In the genomic region with DNA sequence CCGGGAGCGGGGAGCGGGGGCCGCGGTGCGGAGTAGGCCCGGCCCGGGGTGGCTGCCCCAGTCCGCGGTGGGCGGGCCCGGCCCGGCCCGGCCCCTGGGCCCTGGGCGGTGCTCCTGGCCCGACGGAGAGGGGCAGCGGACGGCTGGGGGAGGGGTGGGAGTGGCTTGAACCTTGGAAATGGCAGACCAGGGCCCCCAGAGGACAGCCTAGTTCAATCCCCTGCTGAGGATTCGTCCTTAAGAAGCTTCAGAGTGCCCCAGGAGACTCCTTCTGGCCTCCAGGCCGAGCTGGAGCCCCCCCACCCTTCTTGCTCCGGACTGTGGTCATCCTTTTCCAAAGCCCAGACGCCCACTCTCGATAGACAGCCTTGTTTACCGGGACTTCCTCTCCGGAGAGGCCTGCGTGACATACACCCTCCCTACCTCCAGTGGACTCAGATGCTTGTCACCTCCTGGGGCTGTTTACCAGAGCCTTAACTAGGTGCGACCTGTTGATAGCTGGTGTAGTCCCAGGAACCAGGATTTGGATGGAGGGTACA, we compare ENCODE assay signal across 8 cellular contexts. TPM values are rescaled to one million over a fixed set of nuclear protein-coding genes. Genes with fewer than 3 reads are reported as not detected.
A peak's percentile ranks its signal among the peaks of the same experiment; 100 is the strongest.
DNase-seq lines count a peak whose midpoint lies in the region; ATAC-seq and TF ChIP-seq lines count a peak whose summit lies in the region.

No MANE protein-coding gene starts in this region.

- H3K36me3 ChIP-seq in PC-9 (ENCODE audit: low read depth) (no peaks in the 10 kb centered on the region), adipocyte (ENCODE audit: control insufficient read depth, insufficient read depth, low read length, severe bottlenecking) (peaks cover 21% of the 10 kb centered on the region), heart left ventricle (peaks cover 0 to 37% (median 31%) of the 10 kb centered on the region in 9 donors)

- no peak overlapping the region for H2AFZ ChIP-seq in PC-9

- peak; percentile 27 to 53 (median 36) for DNase-seq in CD4-positive, alpha-beta T cell
- peak in 1 of 2 experiments; percentile 71 for DNase-seq in PC-9
- peak; percentile 91 for DNase-seq in adipocyte (ENCODE audit: low read depth)
- DNase-seq in heart left ventricle: peak; percentile 85 to 94 (median 90)
- peak; percentile 63 for DNase-seq in progenitor cell of endocrine pancreas (ENCODE audit: low spot score, unreplicated experiment)
- no peak for DNase-seq in SKM-1 (lab: John Stamatoyannopoulos, UW; ENCODE audit: unreplicated experiment)

- H3K4me1 ChIP-seq in PC-9 (replicated peaks; ENCODE audit: insufficient read depth) (peaks cover 24% of the 10 kb centered on the region), adipocyte (ENCODE audit: control insufficient read depth, insufficient read depth, low read length) (peaks cover 50% of the 10 kb centered on the region), heart left ventricle (peaks cover 3 to 59% (median 40%) of the 10 kb centered on the region in 12 donors)

- H3K27ac ChIP-seq in CD4-positive, alpha-beta T cell (ENCODE audit: low read depth, low read length): peak overlapping the region; percentile 92
- H3K27ac ChIP-seq in PC-9 (peak overlapping the region; percentile 53; the same call in 1 of the 2 replicates), heart left ventricle (peak overlapping the region; percentile 80 to 100 (median 96))

- ATAC-seq in CD4-positive, alpha-beta T cell (ENCODE audit: poor library complexity): peak; percentile 42
- ATAC-seq in GM19023 (IDR thresholded peaks at IDR 0.05; ENCODE audit: unreplicated experiment) (peak; percentile 68), HG03135 (IDR thresholded peaks at IDR 0.05; ENCODE audit: unreplicated experiment) (peak; percentile 56), heart left ventricle (peak; percentile 65 to 88 (median 84))

- CTCF ChIA-PET in CD4-positive, alpha-beta T cell (lab: Charles Lee): interaction anchor here (0.7 to 3.3 kb wide), 10 partner anchors 11 to 1127 kb away, joined by 3 to 89 read pairs (median 6); a partner anchor contains a TSS
- CTCF ChIA-PET in PC-9 (lab: Charles Lee): interaction anchor here (0.6 to 1.4 kb wide), 3 partner anchors 31 to 150 kb away, joined by 3 to 7 read pairs (median 5); a partner anchor contains a TSS

- peaks cover 60% of the 10 kb centered on the region for H3K4me1 Mint-ChIP-seq in CD4-positive, alpha-beta T cell (ENCODE audit: low read depth)
- H3K4me1 Mint-ChIP-seq in progenitor cell of endocrine pancreas (ENCODE audit: low read depth): peaks cover 29% of the 10 kb centered on the region

- peaks cover 14% of the 10 kb centered on the region for H3K79me2 ChIP-seq in PC-9 (ENCODE audit: low read depth)

- H3K9me3 ChIP-seq in CD4-positive, alpha-beta T cell (ENCODE audit: control insufficient read depth, low read length): no peaks in the 10 kb centered on the region
- no peaks in the 10 kb centered on the region for H3K9me3 ChIP-seq in PC-9 (ENCODE audit: insufficient read depth, low read depth)
- no peaks in the 10 kb centered on the region for H3K9me3 ChIP-seq in adipocyte (ENCODE audit: control insufficient read depth, low read length)
- no peaks in the 10 kb centered on the region for H3K9me3 ChIP-seq in heart left ventricle

- H4K20me1 ChIP-seq in PC-9 (ENCODE audit: insufficient read depth): 0 out of 2 replicates have a peak, but pooled peaks cover 4% of the 10 kb centered on the region

- BruUV-seq in PC-9 (replicated peaks; lab: Mats Ljungman, UMichigan): no TSS peak

- H3K27me3 ChIP-seq in CD4-positive, alpha-beta T cell (ENCODE audit: control insufficient read depth, insufficient read depth, low read length): no peaks in the 10 kb centered on the region
- no peaks in the 10 kb centered on the region for H3K27me3 ChIP-seq in PC-9 (ENCODE audit: insufficient read depth, low read depth)
- no peaks in the 10 kb centered on the region for H3K27me3 ChIP-seq in adipocyte (replicated peaks; ENCODE audit: control insufficient read depth, insufficient read depth, low read length)
- no peaks in the 10 kb centered on the region for H3K27me3 ChIP-seq in heart left ventricle

- POLR2A ChIA-PET in CD4-positive, alpha-beta T cell (lab: Charles Lee): interaction anchor here (0.7 to 10.8 kb wide), 35 partner anchors 11 to 1335 kb away, joined by 3 to 270 read pairs (median 5); a partner anchor contains a TSS
- POLR2A ChIA-PET in PC-9 (lab: Charles Lee; ENCODE audit: unreplicated experiment): interaction anchor here (0.6 to 1.8 kb wide), 5 partner anchors 39 to 1046 kb away, joined by 3 to 11 read pairs (median 8); a partner anchor contains a TSS

- H3K27me3 Mint-ChIP-seq in CD4-positive, alpha-beta T cell: no peaks in the 10 kb centered on the region
- no peaks in the 10 kb centered on the region for H3K27me3 Mint-ChIP-seq in progenitor cell of endocrine pancreas

- peak overlapping the region; percentile 92 for H3K4me3 Mint-ChIP-seq in CD4-positive, alpha-beta T cell
- peak overlapping the region; percentile 83 for H3K4me3 Mint-ChIP-seq in progenitor cell of endocrine pancreas (ENCODE audit: low read depth)

- no peaks in the 10 kb centered on the region for H3K9me2 ChIP-seq in PC-9 (ENCODE audit: insufficient read depth)

- 0 to 1% (median 1%) methylated on average over 18 to 28 of the region's 28 CpGs for WGBS in heart left ventricle, 4 donors

- H3F3A ChIP-seq in PC-9 (ENCODE audit: insufficient read depth, low read depth): peaks cover 22% of the 10 kb centered on the region; the same call in 1 of the 2 replicates

- peaks cover 42% of the 10 kb centered on the region for H3K36me3 Mint-ChIP-seq in CD4-positive, alpha-beta T cell (ENCODE audit: low read depth)
- peaks cover 7% of the 10 kb centered on the region for H3K36me3 Mint-ChIP-seq in progenitor cell of endocrine pancreas (ENCODE audit: insufficient read depth)

- peak overlapping the region; percentile 64 for H3K4me3 ChIP-seq in PC-9
- H3K4me3 ChIP-seq in adipocyte (ENCODE audit: low read length): peak overlapping the region; percentile 95
- peak overlapping the region; percentile 61 to 89 (median 80) for H3K4me3 ChIP-seq in heart left ventricle

- peak overlapping the region; percentile 83 for H3K4me2 ChIP-seq in PC-9

- H3K9me3 Mint-ChIP-seq in CD4-positive, alpha-beta T cell: no peaks in the 10 kb centered on the region
- H3K9me3 Mint-ChIP-seq in progenitor cell of endocrine pancreas (ENCODE audit: low read depth): no peaks in the 10 kb centered on the region

- H3K27ac Mint-ChIP-seq in CD4-positive, alpha-beta T cell: peak overlapping the region; percentile 97
- peak overlapping the region; percentile 93 for H3K27ac Mint-ChIP-seq in progenitor cell of endocrine pancreas

- H3K9ac ChIP-seq in adipocyte (ENCODE audit: low read length): peak overlapping the region; percentile 96

- no peak for TF ChIP-seq POLR2A in heart left ventricle (IDR thresholded peaks at IDR 0.05)

- intact Hi-C loops in CD4-positive, alpha-beta T cell (cut with DNase I, micrococcal nuclease): loop anchor here (1.0 to 10.0 kb wide), 4 partner anchors 188 to 315 kb away; a partner anchor contains a TSS
- intact Hi-C loops in PC-9 (cut with micrococcal nuclease; ENCODE audit: unreplicated experiment) (loop anchor here (2.0 to 5.0 kb wide), 2 partner anchors 37 to 188 kb away; a partner anchor contains a TSS), heart left ventricle (cut with DNase I) (loop anchor here (1.0 to 10.0 kb wide), 9 partner anchors 63 to 188 kb away; a partner anchor contains a TSS)

- no peak for TF ChIP-seq CTCF in CD4-positive, alpha-beta T cell (IDR thresholded peaks at IDR 0.05)
- TF ChIP-seq CTCF in PC-9 (conservative IDR thresholded peaks at IDR 0.05) (no peak), heart left ventricle (IDR thresholded peaks at IDR 0.05) (no peak), progenitor cell of endocrine pancreas (IDR thresholded peaks at IDR 0.05; ENCODE audit: unreplicated experiment) (no peak)

RNA-seq across cellular contexts. Expression of a gene that starts 0.5 kb away (rescaled TPM):
- 100 to 1,000 TPM; 170 to 173 TPM for total RNA-seq in CD4-positive, alpha-beta T cell
- 51.5 and 53.4 TPM in 2 replicates for total RNA-seq in PC-9 (2021)
- total RNA-seq in heart left ventricle: 10 to 100 TPM; 16.9 to 33.4 (median 20.1) TPM
- 10 to 100 TPM; 15.6 to 34.5 TPM for polyA plus RNA-seq in heart left ventricle
- total RNA-seq in progenitor cell of endocrine pancreas: 74.3 and 77.4 TPM in 2 replicates

RNA-seq across cellular contexts. Expression of a gene that starts 0.7 kb away (rescaled TPM):
- total RNA-seq in CD4-positive, alpha-beta T cell: 1 to 10 TPM; 1.6 to 1.7 TPM
- total RNA-seq in PC-9 (2021): 7.6 and 8.3 TPM in 2 replicates
- 1 to 10 TPM in 5 of 9 donors, under 1 TPM in 4; 0.38 to 4.9 (median 1.0) TPM for total RNA-seq in heart left ventricle
- under 1 TPM; 0.72 to 0.80 TPM for polyA plus RNA-seq in heart left ventricle
- 1.5 and 1.9 TPM in 2 replicates for total RNA-seq in progenitor cell of endocrine pancreas

RNA-seq across cellular contexts. Expression of a gene that starts 12.4 kb away (rescaled TPM):
- total RNA-seq in CD4-positive, alpha-beta T cell: 10 to 100 TPM; 71.7 to 74.7 TPM
- total RNA-seq in PC-9 (2021): 14.8 and 17.2 TPM in 2 replicates
- total RNA-seq in heart left ventricle: 10 to 100 TPM; 58.6 to 74.6 (median 60.5) TPM
- 100 to 1,000 TPM in 1 of 2 donors, 10 to 100 TPM in 1; 68.4 to 109 TPM for polyA plus RNA-seq in heart left ventricle
- 68.1 and 68.2 TPM in 2 replicates for total RNA-seq in progenitor cell of endocrine pancreas

RNA-seq across cellular contexts. Expression of a gene that starts 31.4 kb away (rescaled TPM):
- under 1 TPM; 0.08 to 0.25 TPM for total RNA-seq in CD4-positive, alpha-beta T cell
- total RNA-seq in PC-9 (2021) (15.1 and 17.7 TPM in 2 replicates), heart left ventricle (10 to 100 TPM in 1 of 9 donors, 1 to 10 TPM in 8; 3.7 to 10.0 (median 7.5) TPM), progenitor cell of endocrine pancreas (38.3 and 40.0 TPM in 2 replicates)
- 1 to 10 TPM; 3.6 to 6.7 TPM for polyA plus RNA-seq in heart left ventricle
